ENCODE assay signal across 15 cellular contexts in genomic region chr6:163813979-163814493, GRCh38.
DNase-seq lines count a peak whose midpoint lies in the region; ATAC-seq and TF ChIP-seq lines count a peak whose summit lies in the region.
"Had no signal": no experiment of that assay in that cellular context is flagged by ENCODE, and none has a peak within 500 bp of the region (broad histone marks: within the 10 kb centered on the region; RNA-seq: fewer than 3 reads in every experiment).

No MANE protein-coding gene starts in this region.

- no peak overlapping the region for H3K4me3 Mint-ChIP-seq in stimulated activated memory B cell treated with anti-CD40 and anti-IgM and Interleukin-4, amounts not matched to agents 10 μg/mL and 1 μg/mL and 100 μg/mL, for 72 hours
- no peak overlapping the region for H3K4me3 Mint-ChIP-seq in natural killer cell
- H3K4me3 Mint-ChIP-seq in activated CD8-positive, alpha-beta T cell treated with anti-CD3 and anti-CD28 coated beads for 36 hours: no peak overlapping the region
- H3K4me3 Mint-ChIP-seq: activated T-helper 17 cell treated with anti-CD3 and anti-CD28 coated beads, Interleukin-2, amount 50 U/mL, for 72 hours; CD4-positive, alpha-beta memory T cell had no signal

- H3K27me3 Mint-ChIP-seq in stimulated activated memory B cell treated with anti-CD40 and anti-IgM and Interleukin-4, amounts not matched to agents 10 μg/mL and 1 μg/mL and 100 μg/mL, for 72 hours: no peaks in the 10 kb centered on the region
- peaks cover 2 to 24% of the 10 kb centered on the region in 2 donors for H3K27me3 Mint-ChIP-seq in natural killer cell (ENCODE audit: low read depth in 2 of 2)
- peaks cover 2% of the 10 kb centered on the region for H3K27me3 Mint-ChIP-seq in activated CD8-positive, alpha-beta T cell treated with anti-CD3 and anti-CD28 coated beads for 36 hours

- ATAC-seq in GM19395 (IDR thresholded peaks at IDR 0.05; ENCODE audit: unreplicated experiment) (peak; percentile 50), HG02870 (IDR thresholded peaks at IDR 0.05; ENCODE audit: unreplicated experiment) (peak; percentile 49), natural killer cell (no peak)
- ATAC-seq in stimulated activated memory B cell treated with anti-CD40 and anti-IgM and Interleukin-4, amounts not matched to agents 10 μg/mL and 1 μg/mL and 100 μg/mL, for 72 hours: no peak
- ATAC-seq in activated CD8-positive, alpha-beta T cell treated with anti-CD3 and anti-CD28 coated beads for 36 hours: no peak
- ATAC-seq: activated T-helper 17 cell treated with anti-CD3 and anti-CD28 coated beads, Interleukin-2, amount 50 U/mL, for 72 hours had no signal

- intact Hi-C loops in natural killer cell (cut with micrococcal nuclease): no loop called here
- intact Hi-C loops in activated CD8-positive, alpha-beta T cell treated with anti-CD3 and anti-CD28 coated beads for 36 hours (cut with micrococcal nuclease): no loop called here

- peaks cover 25% of the 10 kb centered on the region for H3K4me1 Mint-ChIP-seq in stimulated activated memory B cell treated with anti-CD40 and anti-IgM and Interleukin-4, amounts not matched to agents 10 μg/mL and 1 μg/mL and 100 μg/mL, for 72 hours
- peaks cover 0 to 5% of the 10 kb centered on the region in 2 donors for H3K4me1 Mint-ChIP-seq in natural killer cell
- H3K4me1 Mint-ChIP-seq in activated CD8-positive, alpha-beta T cell treated with anti-CD3 and anti-CD28 coated beads for 36 hours (ENCODE audit: low read depth): no peaks in the 10 kb centered on the region
- H3K4me1 Mint-ChIP-seq: activated T-helper 17 cell treated with anti-CD3 and anti-CD28 coated beads, Interleukin-2, amount 50 U/mL, for 72 hours had no signal

- POLR2A ChIA-PET in activated CD8-positive, alpha-beta T cell treated with anti-CD3 and anti-CD28 coated beads for 36 hours (lab: Charles Lee): no interaction called here

- H3K27ac ChIP-seq in substantia nigra (ENCODE audit: low read depth, low read length, poor library complexity, severe bottlenecking): no peak overlapping the region
- H3K27ac ChIP-seq: neutrophil had no signal

- H3K36me3 Mint-ChIP-seq in stimulated activated memory B cell treated with anti-CD40 and anti-IgM and Interleukin-4, amounts not matched to agents 10 μg/mL and 1 μg/mL and 100 μg/mL, for 72 hours: no peaks in the 10 kb centered on the region
- H3K36me3 Mint-ChIP-seq in natural killer cell: no peaks in the 10 kb centered on the region
- H3K36me3 Mint-ChIP-seq in activated CD8-positive, alpha-beta T cell treated with anti-CD3 and anti-CD28 coated beads for 36 hours (ENCODE audit: low read depth): no peaks in the 10 kb centered on the region
- H3K36me3 Mint-ChIP-seq: CD4-positive, alpha-beta memory T cell had no signal

- peak overlapping the region; percentile 40 for H3K27ac Mint-ChIP-seq in stimulated activated memory B cell treated with anti-CD40 and anti-IgM and Interleukin-4, amounts not matched to agents 10 μg/mL and 1 μg/mL and 100 μg/mL, for 72 hours
- H3K27ac Mint-ChIP-seq in natural killer cell: no peak overlapping the region
- H3K27ac Mint-ChIP-seq in activated CD8-positive, alpha-beta T cell treated with anti-CD3 and anti-CD28 coated beads for 36 hours: no peak overlapping the region
- H3K27ac Mint-ChIP-seq: activated T-helper 17 cell treated with anti-CD3 and anti-CD28 coated beads, Interleukin-2, amount 50 U/mL, for 72 hours; CD4-positive, alpha-beta memory T cell had no signal

- DNase-seq in RPMI8226 (peak; percentile 33), natural killer cell (no peak), substantia nigra (lab: John Stamatoyannopoulos, UW) (no peak)
- DNase-seq in activated CD8-positive, alpha-beta T cell treated with anti-CD3 and anti-CD28 coated beads for 36 hours: no peak
- DNase-seq: activated CD4-positive, alpha-beta T cell treated with anti-CD3 and anti-CD28 coated beads, Interleukin-2, amount 50 U/mL, for 48 hours; CD4-positive, alpha-beta memory T cell; cortex of kidney; GDM1; NCI-H446 treated with DMSO at 0.1 percent for 48 hours; T-helper 9 cell had no signal

- CTCF ChIA-PET in activated CD8-positive, alpha-beta T cell treated with anti-CD3 and anti-CD28 coated beads for 36 hours (lab: Charles Lee): no interaction called here

- TF ChIP-seq CTCF in natural killer cell (IDR thresholded peaks at IDR 0.05): no peak
- TF ChIP-seq CTCF in activated CD8-positive, alpha-beta T cell treated with anti-CD3 and anti-CD28 coated beads for 36 hours (IDR thresholded peaks at IDR 0.05): no peak

- peaks cover 2% of the 10 kb centered on the region for H3K9me3 Mint-ChIP-seq in stimulated activated memory B cell treated with anti-CD40 and anti-IgM and Interleukin-4, amounts not matched to agents 10 μg/mL and 1 μg/mL and 100 μg/mL, for 72 hours
- H3K9me3 Mint-ChIP-seq in natural killer cell: no peaks in the 10 kb centered on the region
- H3K9me3 Mint-ChIP-seq in activated CD8-positive, alpha-beta T cell treated with anti-CD3 and anti-CD28 coated beads for 36 hours: no peaks in the 10 kb centered on the region
- H3K9me3 Mint-ChIP-seq: activated T-helper 17 cell treated with anti-CD3 and anti-CD28 coated beads, Interleukin-2, amount 50 U/mL, for 72 hours had no signal

Comparison
In these comparisons a context has a peak if more than half of its experiments do, and no peak if none do; other contexts are left out.
1. ATAC-seq: peak in GM19395 (single experiment) and HG02870 (single experiment); none in stimulated activated memory B cell treated with anti-CD40 and anti-IgM and Interleukin-4, amounts not matched to agents 10 μg/mL and 1 μg/mL and 100 μg/mL, for 72 hours (single experiment), natural killer cell (0 of 3) and activated CD8-positive, alpha-beta T cell treated with anti-CD3 and anti-CD28 coated beads for 36 hours (single experiment).